ENCODE assay signal across 14 cellular contexts in the genomic region with DNA sequence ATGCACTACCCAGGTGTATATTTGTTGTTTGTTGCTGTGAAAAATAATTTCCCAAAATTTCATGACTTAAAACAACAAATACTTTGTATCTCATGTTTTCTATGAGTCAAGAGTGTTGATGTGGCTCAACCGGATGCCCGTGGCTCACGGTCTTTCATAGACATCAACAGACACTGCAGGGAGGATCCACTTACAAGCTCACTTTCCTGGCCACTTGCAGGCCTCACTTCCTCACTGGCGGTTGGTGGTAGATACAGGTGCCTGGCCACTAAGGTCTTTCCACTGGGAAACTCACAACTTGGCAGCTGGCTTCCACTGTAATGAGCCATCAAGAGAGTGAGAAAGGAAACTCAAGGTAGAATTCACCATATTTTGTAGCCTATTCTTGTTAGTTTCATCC.
DNase-seq lines count a peak whose midpoint lies in the region; ATAC-seq, FAIRE-seq and TF ChIP-seq lines count a peak whose summit lies in the region.
"Had no signal": no experiment of that assay in that cellular context is flagged by ENCODE, and none has a peak within 500 bp of the region (broad histone marks: within the 10 kb centered on the region; RNA-seq: fewer than 3 reads in every experiment).

No MANE protein-coding gene starts in this region.

- in situ Hi-C loops in KBM-7 (cut with MboI; ENCODE audit: low pct_unique_long_range_greater_than_20kb, low sequenced_read_pairs) = no loop called here

- TF ChIP-seq RAD21 in A549 (conservative IDR thresholded peaks at IDR 0.05 in 1 of 2, IDR thresholded peaks at IDR 0.05 in 1 of 2) = no peak

- CTCF ChIA-PET in A549 (lab: Yijun Ruan, JAX) = interaction anchor here (0.9 to 1.5 kb wide), 3 partner anchors 10 to 247 kb away, joined by 3 to 4 read pairs (median 3); no protein-coding TSS in a partner anchor

- H3K4me1 ChIP-seq in A549 = peaks cover 20% of the 10 kb centered on the region

- 84% methylated on average over 4 of the region's 4 CpGs for WGBS in A549 (ENCODE audit: missing lambda C conversion rate)

- no peak for FAIRE-seq in A549 (lab: Jason Lieb, UNC)
- FAIRE-seq: frontal cortex, small intestine had no signal

- peak overlapping the region; percentile 47 to 77 for H3K27ac ChIP-seq in A549
- H3K27ac ChIP-seq in epithelial cell of prostate = peak overlapping the region; percentile 94

- no peak for TF ChIP-seq EP300 in A549 (IDR thresholded peaks at IDR 0.05)

- peak in 1 of 2 experiments; percentile 55; a peak in 3 of 6 replicates for ATAC-seq in A549
- peak; percentile 65 for ATAC-seq in GM19452 (IDR thresholded peaks at IDR 0.05; ENCODE audit: unreplicated experiment)
- ATAC-seq in HG03095 (IDR thresholded peaks at IDR 0.05; ENCODE audit: unreplicated experiment) = no peak
- ATAC-seq: stimulated activated effector memory CD8-positive, alpha-beta T cell treated with anti-CD3 and anti-CD28 coated beads, Interleukin-12 subunit alpha, Interleukin-12 subunit beta, amount 100 ng/mL, for 72 hours had no signal

- no peak for TF ChIP-seq POLR2A in A549 (IDR thresholded peaks at IDR 0.05; ENCODE audit: low read length)

- H3K4me2 ChIP-seq in A549 = peak overlapping the region; percentile 48; the same call in 2 of the 3 replicates

- no peaks in the 10 kb centered on the region for H3K9me3 ChIP-seq in A549

- POLR2A ChIA-PET in A549 (lab: Yijun Ruan, JAX) = no interaction called here

- no peak overlapping the region for H3K4me3 ChIP-seq in A549

- DNase-seq in A549 (ENCODE audit: low read depth in 1 of 2, low spot score in 1 of 2) (peak in 1 of 2 experiments; percentile 28), KBM-7 (peak; percentile 94), epithelial cell of prostate (ENCODE audit: low read depth, low spot score) (peak; percentile 72), HPDE6-E6E7 (ENCODE audit: extremely low spot score) (no peak)
- no peak for DNase-seq in stimulated activated CD4-positive, alpha-beta T cell treated with anti-CD3 and anti-CD28 coated beads, Interleukin-4, amount 100 ng/mL, for 24 hours
- DNase-seq in activated T-cell treated with anti-CD3 and anti-CD28 coated beads, Interleukin-2, amount 50 U/mL, for 1 hour = no peak
- DNase-seq: midbrain, NCI-H510A treated with DMSO at 0.1 percent for 48 hours, T1000 had no signal

- TF ChIP-seq CTCF in A549 (IDR thresholded peaks at IDR 0.05) = no peak

TF ChIP-seq in A549, 52 proteins besides CTCF, POLR2A, EP300 and RAD21:
- TF ChIP-seq NFE2L2 (conservative IDR thresholded peaks at IDR 0.05; ENCODE audit: low read length) (no peak), RCOR1 (IDR thresholded peaks at IDR 0.05; ENCODE audit: low read depth, low read length) (no peak), CHD4 (IDR thresholded peaks at IDR 0.05; ENCODE audit: borderline replicate concordance) (no peak), GATA3 (IDR thresholded peaks at IDR 0.05; ENCODE audit: borderline replicate concordance) (no peak), HOXA7 (CRISPR knock-in tag; IDR thresholded peaks at IDR 0.05) (no peak), PBX3 (IDR thresholded peaks at IDR 0.05) (no peak), USF2 (IDR thresholded peaks at IDR 0.05) (no peak), FOXS1 (CRISPR knock-in tag; IDR thresholded peaks at IDR 0.05) (no peak), ATOH8 (CRISPR knock-in tag; IDR thresholded peaks at IDR 0.05; ENCODE audit: low read depth) (no peak), TP53 (CRISPR knock-in tag; IDR thresholded peaks at IDR 0.05) (no peak), MYC (IDR thresholded peaks at IDR 0.05; ENCODE audit: borderline replicate concordance, low read length) (no peak), BHLHE40 (IDR thresholded peaks at IDR 0.05; ENCODE audit: low read depth, low read length) (no peak), MAZ (IDR thresholded peaks at IDR 0.05; ENCODE audit: borderline replicate concordance, low read depth, low read length) (no peak)
- TF ChIP-seq, protein P1, sequence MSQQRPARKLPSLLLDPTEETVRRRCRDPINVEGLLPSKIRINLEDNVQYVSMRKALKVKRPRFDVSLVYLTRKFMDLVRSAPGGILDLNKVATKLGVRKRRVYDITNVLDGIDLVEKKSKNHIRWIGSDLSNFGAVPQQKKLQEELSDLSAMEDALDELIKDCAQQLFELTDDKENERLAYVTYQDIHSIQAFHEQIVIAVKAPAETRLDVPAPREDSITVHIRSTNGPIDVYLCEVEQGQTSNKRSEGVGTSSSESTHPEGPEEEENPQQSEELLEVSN (IDR thresholded peaks at IDR 0.05; ENCODE audit: borderline replicate concordance, low read depth) = no peak
TF ChIP-seq in A549: peak in this region for 0.

Comparison
In these comparisons a context has a peak if more than half of its experiments do, and no peak if none do; other contexts are left out.
1. DNase-seq: peak in KBM-7 (single experiment) and epithelial cell of prostate (single experiment); none in stimulated activated CD4-positive, alpha-beta T cell treated with anti-CD3 and anti-CD28 coated beads, Interleukin-4, amount 100 ng/mL, for 24 hours (single experiment), HPDE6-E6E7 (single experiment) and activated T-cell treated with anti-CD3 and anti-CD28 coated beads, Interleukin-2, amount 50 U/mL, for 1 hour (single experiment).